In genomic region chr6:13194852-13195251, GRCh38 we compare ENCODE assay signal across 9 cellular contexts.
A peak's percentile ranks its signal among the peaks of the same experiment; 100 is the strongest.
DNase-seq lines count a peak whose midpoint lies in the region; ATAC-seq and TF ChIP-seq lines count a peak whose summit lies in the region.
"Had no signal": no experiment of that assay in that cellular context is flagged by ENCODE, and none has a peak within 500 bp of the region (broad histone marks: within the 10 kb centered on the region; RNA-seq: fewer than 3 reads in every experiment).

No MANE protein-coding gene starts in this region.

- H3K79me2 ChIP-seq in OCI-LY1 (ENCODE audit: insufficient read depth, low read length) (no peaks in the 10 kb centered on the region), mesendoderm (ENCODE audit: control insufficient read depth, insufficient read depth, low read length) (no peaks in the 10 kb centered on the region)

- TF ChIP-seq CTCF in GM20000 (IDR thresholded peaks at IDR 0.05; ENCODE audit: extremely low read depth, missing control alignments) (peak; percentile 48), OCI-LY1 (IDR thresholded peaks at IDR 0.05; ENCODE audit: low read length) (peak; percentile 66), epithelial cell of esophagus (IDR thresholded peaks at IDR 0.05; ENCODE audit: insufficient read depth, low read depth, low read length, missing control alignments) (peak; percentile 68), vagina (IDR thresholded peaks at IDR 0.05) (peak in 1 of 3 experiments; percentile 18)

- no peak overlapping the region for H3K56ac ChIP-seq in mesendoderm (ENCODE audit: low read length)

- H3K9ac ChIP-seq in OCI-LY1 (ENCODE audit: low read length), result no peak overlapping the region
- no peak overlapping the region for H3K9ac ChIP-seq in mesendoderm (ENCODE audit: low read length)

- ATAC-seq in GM21576 (IDR thresholded peaks at IDR 0.05; ENCODE audit: unreplicated experiment), result no peak
- ATAC-seq: naive thymus-derived CD8-positive, alpha-beta T cell had no signal

- H2BK15ac ChIP-seq in mesendoderm (replicated peaks; ENCODE audit: low read depth), result no peak overlapping the region

- no peak overlapping the region for H3K4me2 ChIP-seq in OCI-LY1 (ENCODE audit: low read length)
- no peak overlapping the region for H3K4me2 ChIP-seq in mesendoderm (ENCODE audit: low read length)

- H3K9me3 ChIP-seq in OCI-LY1 (ENCODE audit: low read length) (no peaks in the 10 kb centered on the region), vagina (no peaks in the 10 kb centered on the region)

- intact Hi-C loops in vagina (cut with DNase I), result no loop called here

- no peak overlapping the region for H3K18ac ChIP-seq in mesendoderm (ENCODE audit: low read length)

- H3K4ac ChIP-seq in mesendoderm (ENCODE audit: low read depth, low read length), result no peak overlapping the region

- H3F3A ChIP-seq in OCI-LY1 (ENCODE audit: insufficient read depth, low read length), result no peaks in the 10 kb centered on the region

- DNase-seq in CMK (ENCODE audit: low read depth) (peak; percentile 8), GM20000 (ENCODE audit: low spot score) (peak; percentile 80), epithelial cell of esophagus (ENCODE audit: low read depth) (peak; percentile 62), mesendoderm (peak; percentile 77), NCI-H2081 treated with DMSO at 0.1 percent for 48 hours (lab: John Stamatoyannopoulos, UW) (no peak), vagina (ENCODE audit: extremely low spot score in 2 of 2) (no peak)

- H3K27ac ChIP-seq in OCI-LY1 (ENCODE audit: low read depth, low read length, poor library complexity, severe bottlenecking) (no peak overlapping the region), mesendoderm (ENCODE audit: low read depth, low read length) (no peak overlapping the region), vagina (no peak overlapping the region)

- H4K20me1 ChIP-seq in OCI-LY1 (ENCODE audit: insufficient read depth, low read length), result no peaks in the 10 kb centered on the region

- H2BK5ac ChIP-seq in mesendoderm (ENCODE audit: low read length), result no peak overlapping the region

- no peaks in the 10 kb centered on the region for H3K36me3 ChIP-seq in OCI-LY1 (ENCODE audit: insufficient read depth, low read length)
- no peaks in the 10 kb centered on the region for H3K36me3 ChIP-seq in mesendoderm (ENCODE audit: control insufficient read depth, insufficient read depth, low read length)
- no peaks in the 10 kb centered on the region for H3K36me3 ChIP-seq in vagina

- H3K4me3 ChIP-seq in OCI-LY1 (ENCODE audit: low read depth, low read length, poor library complexity, severe bottlenecking), result no peak overlapping the region
- H3K4me3 ChIP-seq in epithelial cell of esophagus (ENCODE audit: low read length), result no peak overlapping the region
- H3K4me3 ChIP-seq in mesendoderm (ENCODE audit: low read length), result no peak overlapping the region
- no peak overlapping the region for H3K4me3 ChIP-seq in vagina

- no peaks in the 10 kb centered on the region; the same call in none of the 2 replicates for H3K27me3 ChIP-seq in OCI-LY1 (ENCODE audit: insufficient read depth, low read length)
- no peaks in the 10 kb centered on the region for H3K27me3 ChIP-seq in mesendoderm (ENCODE audit: insufficient read depth, low read length, poor library complexity)
- H3K27me3 ChIP-seq in vagina, result no peaks in the 10 kb centered on the region

- no peak overlapping the region for H4K8ac ChIP-seq in mesendoderm (ENCODE audit: low read depth, low read length)

- no peak overlapping the region for H2AFZ ChIP-seq in OCI-LY1 (ENCODE audit: low read length)

- H3K9me2 ChIP-seq in OCI-LY1 (ENCODE audit: low read depth, low read length), result no peaks in the 10 kb centered on the region

- H3K23ac ChIP-seq in mesendoderm (ENCODE audit: low read length), result no peak overlapping the region

- no peak for TF ChIP-seq POLR2A in vagina (IDR thresholded peaks at IDR 0.05)

- no peak overlapping the region for H4K5ac ChIP-seq in mesendoderm (ENCODE audit: low read length)

- H2AK5ac ChIP-seq in mesendoderm (ENCODE audit: low read length), result no peak overlapping the region

- no peak overlapping the region for H2BK120ac ChIP-seq in mesendoderm (ENCODE audit: low read depth, low read length)

- H3K4me1 ChIP-seq in OCI-LY1 (ENCODE audit: insufficient read depth, low read length, severe bottlenecking), result no peaks in the 10 kb centered on the region
- no peaks in the 10 kb centered on the region for H3K4me1 ChIP-seq in mesendoderm (ENCODE audit: control insufficient read depth, low read depth, low read length)
- no peaks in the 10 kb centered on the region for H3K4me1 ChIP-seq in vagina

- no peaks in the 10 kb centered on the region for H3K79me1 ChIP-seq in mesendoderm (ENCODE audit: low read length)

- WGBS in mesendoderm (ENCODE audit: extremely low coverage, insufficient coverage, low lambda C conversion rate), result no CpG with 5 or more reads among the region's 6 CpGs

Comparison
In these comparisons a context has a peak if more than half of its experiments do, and no peak if none do; other contexts are left out.
1. DNase-seq: peak in CMK (single experiment), GM20000 (single experiment), epithelial cell of esophagus (single experiment) and mesendoderm (single experiment); none in NCI-H2081 treated with DMSO at 0.1 percent for 48 hours (single experiment) and vagina (0 of 2).